In the genomic region with DNA sequence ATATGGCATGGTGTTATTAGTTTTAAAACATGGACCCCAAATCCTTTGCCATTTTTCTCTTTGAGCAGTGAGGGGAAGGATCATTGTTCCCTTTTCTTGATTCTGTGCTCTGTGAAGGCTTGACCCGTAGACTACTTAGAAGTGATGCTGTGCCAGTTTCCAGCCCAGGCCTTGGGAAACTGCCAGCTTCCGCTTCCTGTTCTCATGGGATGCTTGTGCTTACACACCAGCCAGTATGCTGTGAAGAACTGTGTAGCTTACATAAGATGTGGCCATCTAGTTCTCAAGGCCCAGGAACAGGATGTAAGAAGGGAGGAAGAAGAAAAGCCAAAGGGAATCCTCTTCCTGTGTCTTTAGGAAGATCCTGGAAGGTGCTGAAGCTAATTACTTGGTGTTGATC, we compare ENCODE assay signal across 12 cellular contexts.
DNase-seq lines count a peak whose midpoint lies in the region; ATAC-seq, FAIRE-seq and TF ChIP-seq lines count a peak whose summit lies in the region.
"Had no signal": no experiment of that assay in that cellular context is flagged by ENCODE, and none has a peak within 500 bp of the region (broad histone marks: within the 10 kb centered on the region; RNA-seq: fewer than 3 reads in every experiment).

No MANE protein-coding gene starts in this region.

- H3K4me1 ChIP-seq in SK-N-SH (ENCODE audit: control insufficient read depth in 1 of 2, insufficient read depth in 2 of 2, low read depth in 1 of 2, low read length in 1 of 2) (no peaks in the 10 kb centered on the region; a peak in 3 of 4 replicates), pancreas (no peaks in the 10 kb centered on the region)

- ATAC-seq in pancreas: peak in 3 of 4 donors; percentile 59 to 77 (median 73)
- no peak for ATAC-seq in HG03159 (IDR thresholded peaks at IDR 0.05; ENCODE audit: unreplicated experiment)
- no peak for ATAC-seq in HG02981 (IDR thresholded peaks at IDR 0.05; ENCODE audit: unreplicated experiment)
- ATAC-seq: natural killer cell had no signal

- H3K36me3 ChIP-seq in SK-N-SH (replicated peaks in 1 of 2; ENCODE audit: control insufficient read depth in 1 of 2, insufficient read depth in 2 of 2, low read length in 1 of 2) (peaks cover 8 to 24% of the 10 kb centered on the region in 2 experiments), pancreas (no peaks in the 10 kb centered on the region)

- no peaks in the 10 kb centered on the region for H3K79me2 ChIP-seq in SK-N-SH (ENCODE audit: insufficient read depth)

- no peak overlapping the region for H3K4me2 ChIP-seq in SK-N-SH

- no peak for TF ChIP-seq RAD21 in SK-N-SH (IDR thresholded peaks at IDR 0.05; ENCODE audit: low read length)

- 81% methylated on average over 2 of the region's 2 CpGs for WGBS in SK-N-SH (ENCODE audit: low lambda C conversion rate)
- 60 to 63% methylated on average over 2 of the region's 2 CpGs for WGBS in pancreas, 2 donors

- FAIRE-seq in pancreas (lab: Jason Lieb, UNC): no peak

- H2AFZ ChIP-seq in SK-N-SH (ENCODE audit: low read depth): no peak overlapping the region

- H3K27ac ChIP-seq in SK-N-SH (ENCODE audit: low read depth in 2 of 2, low read length in 1 of 2): peak overlapping the region in 1 of 2 experiments; percentile 36; a peak in 1 of 4 replicates
- H3K27ac ChIP-seq in pancreas: no peak overlapping the region

- H3K9me3 ChIP-seq in SK-N-SH (no peaks in the 10 kb centered on the region), pancreas (no peaks in the 10 kb centered on the region)

- H3K4me3 ChIP-seq in SK-N-SH (ENCODE audit: low read depth in 2 of 2, low read length in 1 of 2) (no peak overlapping the region), fibroblast of villous mesenchyme (ENCODE audit: low read depth, low read length) (no peak overlapping the region), pancreas (no peak overlapping the region)

- peak; percentile 95 to 96 for DNase-seq in AML-193 (lab: John Stamatoyannopoulos, UW)
- no peak for DNase-seq in SK-N-SH
- peak; percentile 57 for DNase-seq in fibroblast of villous mesenchyme (ENCODE audit: low read depth)
- DNase-seq in pancreas: peak in 4 of 6 donors; percentile 26 to 61 (median 51)
- DNase-seq in NAMALWA (ENCODE audit: low spot score): no peak
- DNase-seq in epidermal melanocyte (ENCODE audit: insufficient read length, low spot score): no peak
- DNase-seq: activated CD4-positive, alpha-beta T cell treated with anti-CD3 and anti-CD28 coated beads for 4 hours; effector CD8-positive, alpha-beta T cell; natural killer cell; stimulated activated CD8-positive, alpha-beta memory T cell treated with anti-CD3 and anti-CD28 coated beads, Interleukin-4, amount 100 ng/mL, for 48 hours had no signal

- H3K9ac ChIP-seq in SK-N-SH: no peak overlapping the region

- CTCF ChIA-PET in SK-N-SH (lab: Yijun Ruan, JAX): no interaction called here

- TF ChIP-seq CTCF in SK-N-SH (IDR thresholded peaks at IDR 0.05): no peak
- no peak for TF ChIP-seq CTCF in fibroblast of villous mesenchyme (IDR thresholded peaks at IDR 0.05; ENCODE audit: insufficient read depth, low read depth, low read length)
- no peak for TF ChIP-seq CTCF in pancreas (IDR thresholded peaks at IDR 0.05)

- intact Hi-C loops in pancreas (cut with DNase I): no loop called here

- POLR2A ChIA-PET in SK-N-SH (lab: Yijun Ruan, JAX): no interaction called here

- H3K9me2 ChIP-seq in SK-N-SH: no peaks in the 10 kb centered on the region

- no peaks in the 10 kb centered on the region for H3F3A ChIP-seq in SK-N-SH (replicated peaks; ENCODE audit: insufficient read depth)

- H3K27me3 ChIP-seq in SK-N-SH (ENCODE audit: insufficient read depth): no peaks in the 10 kb centered on the region
- H3K27me3 ChIP-seq in pancreas: no peaks in the 10 kb centered on the region

- no peak for TF ChIP-seq EP300 in SK-N-SH (IDR thresholded peaks at IDR 0.05; ENCODE audit: borderline replicate concordance in 1 of 2, low read depth in 1 of 2, low read length in 1 of 2)

- H4K20me1 ChIP-seq in SK-N-SH (ENCODE audit: insufficient read depth): no peaks in the 10 kb centered on the region

TF ChIP-seq in SK-N-SH, 30 proteins besides CTCF, POLR2A, EP300 and RAD21:
- TF ChIP-seq NFIC (IDR thresholded peaks at IDR 0.05; ENCODE audit: borderline replicate concordance) (0 out of 2 replicates have a peak, but pooled peaks have one; percentile 19), NRF1 (IDR thresholded peaks at IDR 0.05; ENCODE audit: low read depth, low read length) (no peak)

Comparison
In these comparisons a context has a peak if more than half of its experiments do, and no peak if none do; other contexts are left out.
1. DNase-seq: peak in AML-193 (2 of 2), fibroblast of villous mesenchyme (single experiment) and pancreas (4 of 6); none in SK-N-SH (single experiment), NAMALWA (single experiment) and epidermal melanocyte (single experiment).
2. ATAC-seq: peak in pancreas (3 of 4); none in HG03159 (single experiment) and HG02981 (single experiment).